Comparison of ENCODE assay signal across 7 cellular contexts in the genomic region with DNA sequence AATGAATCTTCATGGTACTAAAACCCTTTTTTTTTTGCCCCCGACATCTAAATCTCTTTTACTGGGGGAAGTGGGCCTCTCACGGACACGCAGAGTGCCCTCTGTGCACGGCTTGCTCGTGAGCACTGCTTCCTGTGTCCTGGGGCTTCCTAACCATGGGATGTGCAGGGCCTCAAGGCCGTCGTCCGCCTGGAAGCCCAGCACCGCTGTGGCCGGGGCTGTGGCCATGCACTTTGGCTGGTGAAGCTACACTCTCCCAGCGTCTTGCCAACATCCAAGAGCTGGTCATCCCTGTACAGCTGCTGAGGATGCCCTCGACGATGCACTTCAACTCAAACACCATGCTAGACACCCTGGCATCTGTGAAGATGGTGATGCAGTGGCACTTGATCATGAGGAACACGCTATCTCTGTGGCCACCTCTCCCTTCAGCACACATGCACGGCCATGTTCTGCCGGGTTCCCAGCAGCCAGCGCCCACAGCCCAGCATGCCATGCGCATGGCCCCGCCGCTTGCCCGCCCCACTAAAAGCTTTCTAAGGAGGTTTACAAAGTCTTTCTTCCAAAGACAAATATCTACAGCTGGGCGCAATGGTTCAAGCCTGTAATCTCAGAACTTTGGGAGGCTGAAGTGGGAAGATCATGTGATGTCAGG.
"Had no signal": no experiment of that assay in that cellular context is flagged by ENCODE, and none has a peak within 500 bp of the region (broad histone marks: within the 10 kb centered on the region; RNA-seq: fewer than 3 reads in every experiment).

No MANE protein-coding gene starts in this region.

- H3K27ac ChIP-seq: GM23248, HL-60, KMS-11 had no signal

- H3K4me2 ChIP-seq: KMS-11 had no signal

- H3K4me3 ChIP-seq: GM23248 had no signal

- H2AFZ ChIP-seq: GM23248 had no signal

- H3K9ac ChIP-seq: GM23248, KMS-11 had no signal

- DNase-seq: GM23248, GOT3, H9, HCEC 1CT, KBM-7 had no signal
